Comparison of ENCODE assay signal across 19 cellular contexts in genomic region chr14:94123868-94124267, GRCh38. TPM values are rescaled to one million over a fixed set of nuclear protein-coding genes. Genes with fewer than 3 reads are reported as not detected.
"Had no signal": no experiment of that assay in that cellular context is flagged by ENCODE, and none has a peak within 500 bp of the region (broad histone marks: within the 10 kb centered on the region; RNA-seq: fewer than 3 reads in every experiment).

No MANE protein-coding gene starts in this region.

- DNase-seq: activated CD4-positive, alpha-beta T cell treated with anti-CD3 and anti-CD28 coated beads, Interleukin-2, amount 50 U/mL, for 4 hours; activated naive CD4-positive, alpha-beta T cell treated with anti-CD3 and anti-CD28 coated beads, Interleukin-2, amount 50 U/mL, for 16 hours; effector CD8-positive, alpha-beta T cell; immature natural killer cell; mesendoderm; spleen; stimulated activated naive B cell treated with anti-CD40 and anti-IgM and Interleukin-4, amounts not matched to agents 10 μg/mL and 1 μg/mL and 100 μg/mL, for 72 hours; SW 1271 had no signal

- ATAC-seq: gastroesophageal sphincter; naive thymus-derived CD8-positive, alpha-beta T cell; sciatic nerve had no signal

- H3K4me3 ChIP-seq: ascending aorta, esophagus muscularis mucosa, gastroesophageal sphincter, prostate gland, spleen, tibial nerve, vagina had no signal

- H3K36me3 ChIP-seq: ascending aorta, prostate gland, vagina had no signal

- H3K4me1 ChIP-seq: ascending aorta, prostate gland had no signal

- H3K27ac ChIP-seq: ascending aorta, esophagus muscularis mucosa, gastroesophageal sphincter, prostate gland, spleen, tibial nerve, vagina had no signal

- H3K27me3 ChIP-seq: ascending aorta, esophagus muscularis mucosa, spleen, tibial nerve, vagina had no signal

- H3K9me3 ChIP-seq: prostate gland, vagina had no signal

- FAIRE-seq: endothelial cell of umbilical vein, TTC549 had no signal

RNA-seq across cellular contexts. Expression of gene IFI27, which starts 13.3 kb away (rescaled TPM):
- polyA plus RNA-seq: naive thymus-derived CD8-positive, alpha-beta T cell had no signal

RNA-seq across cellular contexts. Expression of gene IFI27L1, which starts 42.8 kb away (rescaled TPM):
- total RNA-seq: ascending aorta had no signal

RNA-seq across cellular contexts. Expression of gene PPP4R4, which starts 50.3 kb away (rescaled TPM):
- total RNA-seq: ascending aorta, endothelial cell of umbilical vein, osteocyte had no signal
- polyA plus RNA-seq: endothelial cell of umbilical vein, immature natural killer cell had no signal
